ENCODE assay signal across 9 cellular contexts in the genomic region with DNA sequence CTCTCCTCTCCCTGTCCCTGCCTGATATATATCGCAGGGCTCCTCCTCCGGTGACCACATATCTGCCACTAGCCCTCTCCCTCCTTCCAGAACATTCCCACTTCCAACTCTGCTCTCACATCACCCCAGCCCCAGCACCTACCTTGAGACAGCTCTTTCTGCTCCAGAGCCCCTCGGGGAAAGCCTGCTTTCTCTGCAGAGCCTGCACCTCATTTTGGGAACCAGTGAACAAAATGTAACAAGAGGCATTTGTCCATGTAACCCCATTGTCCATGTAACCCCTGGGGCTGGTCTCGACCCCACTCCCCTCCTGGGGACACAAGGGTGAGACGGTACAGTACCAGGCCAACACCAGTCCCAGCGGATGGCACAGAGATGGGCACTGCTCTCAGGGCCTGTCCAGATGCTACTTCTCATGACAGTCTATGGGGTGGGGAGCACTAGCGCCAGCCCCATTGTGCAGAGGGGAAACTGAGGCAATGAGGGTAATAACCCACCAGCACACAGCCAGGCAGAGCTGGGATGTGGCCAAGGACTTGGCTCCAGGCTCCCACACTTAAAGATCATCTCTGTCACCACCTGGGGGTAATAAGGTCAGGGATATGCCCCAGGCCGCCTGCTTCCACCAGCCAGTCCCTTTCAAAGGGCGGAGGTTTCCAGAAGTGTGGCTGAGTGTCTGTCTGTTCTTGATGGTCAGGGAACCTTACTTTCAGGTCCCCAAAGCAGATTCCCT. TPM values are rescaled to one million over a fixed set of nuclear protein-coding genes. Genes with fewer than 3 reads are reported as not detected.
DNase-seq lines count a peak whose midpoint lies in the region; ATAC-seq and TF ChIP-seq lines count a peak whose summit lies in the region.
"Had no signal": no experiment of that assay in that cellular context is flagged by ENCODE, and none has a peak within 500 bp of the region (broad histone marks: within the 10 kb centered on the region; RNA-seq: fewer than 3 reads in every experiment).

No MANE protein-coding gene starts in this region.

- peaks cover 29% of the 10 kb centered on the region for H3K36me3 Mint-ChIP-seq in Caco-2 (ENCODE audit: insufficient read depth, unreplicated experiment)
- H3K36me3 Mint-ChIP-seq in nephron (ENCODE audit: low read depth) = no peaks in the 10 kb centered on the region

- H3F3A ChIP-seq in MM.1S (ENCODE audit: insufficient read depth, low read length) = peaks cover 6% of the 10 kb centered on the region; the same call in 1 of the 2 replicates

- no peak for DNase-seq in Caco-2
- DNase-seq in MM.1S = no peak
- DNase-seq in coronary artery (ENCODE audit: low spot score) = peak; percentile 64
- no peak for DNase-seq in epidermal melanocyte (ENCODE audit: insufficient read length, low spot score)
- DNase-seq in SHP77 treated with DMSO at 0.1 percent for 48 hours (lab: John Stamatoyannopoulos, UW) = no peak
- DNase-seq: esophagus squamous epithelium had no signal

- H3K27ac ChIP-seq in MM.1S (ENCODE audit: low read length) (peak overlapping the region; percentile 43; the same call in 1 of the 2 replicates), coronary artery (no peak overlapping the region)

- H2AFZ ChIP-seq in MM.1S (ENCODE audit: low read length) = peak overlapping the region; percentile 79; the same call in 1 of the 2 replicates

- CTCF ChIA-PET in Caco-2 (lab: Charles Lee) = interaction anchor here (0.7 to 2.3 kb wide), 22 partner anchors 8 to 271 kb away, joined by 3 to 29 read pairs (median 6); a partner anchor contains a TSS

- H3K36me3 ChIP-seq in Caco-2 (ENCODE audit: control insufficient read depth, insufficient read depth, low read length) (no peaks in the 10 kb centered on the region; the same call in 1 of the 2 replicates), MM.1S (replicated peaks; ENCODE audit: insufficient read depth, low read length) (no peaks in the 10 kb centered on the region)
- H3K36me3 ChIP-seq: esophagus squamous epithelium had no signal

- intact Hi-C loops in Caco-2 (cut with micrococcal nuclease; ENCODE audit: unreplicated experiment) = loop anchor here (1.0 to 5.0 kb wide), 8 partner anchors 9 to 250 kb away; a partner anchor contains a TSS

- H3K4me2 ChIP-seq in MM.1S (ENCODE audit: low read depth, low read length) = peak overlapping the region; percentile 79

- H3K9me2 ChIP-seq in MM.1S (replicated peaks; ENCODE audit: insufficient read depth, low read length) = no peaks in the 10 kb centered on the region

- H3K27me3 ChIP-seq in Caco-2 (replicated peaks; ENCODE audit: control insufficient read depth, insufficient read depth, low read length) (no peaks in the 10 kb centered on the region), MM.1S (replicated peaks; ENCODE audit: insufficient read depth, low read length) (peaks cover 94% of the 10 kb centered on the region)

- TF ChIP-seq CTCF in Caco-2 (IDR thresholded peaks at IDR 0.05; ENCODE audit: insufficient read depth in 1 of 2, low read depth in 1 of 2, low read length in 1 of 2, severe bottlenecking in 1 of 2, unreplicated experiment in 1 of 2) (no peak), MM.1S (IDR thresholded peaks at IDR 0.05; ENCODE audit: low read length) (no peak), coronary artery (IDR thresholded peaks at IDR 0.05) (no peak), nephron (IDR thresholded peaks at IDR 0.05; ENCODE audit: unreplicated experiment in 3 of 3) (no peak)

- no peaks in the 10 kb centered on the region for H3K79me2 ChIP-seq in MM.1S (ENCODE audit: low read length)

- H4K20me1 ChIP-seq in MM.1S (ENCODE audit: insufficient read depth, low read length) = no peaks in the 10 kb centered on the region

- H3K4me1 ChIP-seq in Caco-2 (peaks cover 57% of the 10 kb centered on the region), MM.1S (ENCODE audit: low read length) (peaks cover 27% of the 10 kb centered on the region)

- no peak for ATAC-seq in GM19463 (IDR thresholded peaks at IDR 0.05; ENCODE audit: unreplicated experiment)
- no peak for ATAC-seq in HG02885 (IDR thresholded peaks at IDR 0.05; ENCODE audit: poor library complexity, unreplicated experiment)

- peak overlapping the region; percentile 30; the same call in 1 of the 2 replicates for H3K9ac ChIP-seq in MM.1S (ENCODE audit: low read length)

- H3K9me3 ChIP-seq in Caco-2 = no peaks in the 10 kb centered on the region
- no peaks in the 10 kb centered on the region for H3K9me3 ChIP-seq in MM.1S (replicated peaks; ENCODE audit: insufficient read depth, low read length)
- H3K9me3 ChIP-seq: esophagus squamous epithelium had no signal

- H3K4me3 Mint-ChIP-seq in Caco-2 (ENCODE audit: unreplicated experiment) (peak overlapping the region; percentile 96), nephron (peak overlapping the region; percentile 59 to 79 (median 71))

- peaks cover 40% of the 10 kb centered on the region for H3K4me1 Mint-ChIP-seq in Caco-2 (ENCODE audit: low read depth, unreplicated experiment)
- peaks cover 53% of the 10 kb centered on the region for H3K4me1 Mint-ChIP-seq in nephron

- H3K27me3 Mint-ChIP-seq in Caco-2 (ENCODE audit: insufficient read depth, unreplicated experiment) (no peaks in the 10 kb centered on the region), nephron (ENCODE audit: low read depth) (no peaks in the 10 kb centered on the region)

- H3K9me3 Mint-ChIP-seq in Caco-2 (ENCODE audit: unreplicated experiment) (no peaks in the 10 kb centered on the region), nephron (no peaks in the 10 kb centered on the region)

- BruUV-seq in Caco-2 (replicated peaks; lab: Mats Ljungman, UMichigan) = TSS peak; percentile 91

- H3K27ac Mint-ChIP-seq in Caco-2 (ENCODE audit: unreplicated experiment) = peak overlapping the region; percentile 100
- peak overlapping the region; percentile 10 to 77 (median 71) for H3K27ac Mint-ChIP-seq in nephron

- POLR2A ChIA-PET in Caco-2 (lab: Charles Lee) = interaction anchor here (0.6 to 4.5 kb wide), 19 partner anchors 9 to 918 kb away, joined by 3 to 170 read pairs (median 5); a partner anchor contains a TSS

- H3K4me3 ChIP-seq in Caco-2 (ENCODE audit: low read depth, low read length) = peak overlapping the region; percentile 48
- H3K4me3 ChIP-seq in MM.1S (ENCODE audit: low read length) = 0 out of 2 replicates have a peak overlapping the region, but pooled peaks have one; percentile 32
- H3K4me3 ChIP-seq in coronary artery = peak overlapping the region; percentile 64

RNA-seq across cellular contexts. Expression of a gene that starts 42.8 kb away (rescaled TPM):
- total RNA-seq in Caco-2 (2022) = 48.1 and 55.4 TPM in 2 replicates

RNA-seq across cellular contexts. Expression of a gene that starts 43.6 kb away (rescaled TPM):
- total RNA-seq in Caco-2 (2022) = 3.7 and 3.9 TPM in 2 replicates
